ENCODE assay signal across 23 cellular contexts in the genomic region with DNA sequence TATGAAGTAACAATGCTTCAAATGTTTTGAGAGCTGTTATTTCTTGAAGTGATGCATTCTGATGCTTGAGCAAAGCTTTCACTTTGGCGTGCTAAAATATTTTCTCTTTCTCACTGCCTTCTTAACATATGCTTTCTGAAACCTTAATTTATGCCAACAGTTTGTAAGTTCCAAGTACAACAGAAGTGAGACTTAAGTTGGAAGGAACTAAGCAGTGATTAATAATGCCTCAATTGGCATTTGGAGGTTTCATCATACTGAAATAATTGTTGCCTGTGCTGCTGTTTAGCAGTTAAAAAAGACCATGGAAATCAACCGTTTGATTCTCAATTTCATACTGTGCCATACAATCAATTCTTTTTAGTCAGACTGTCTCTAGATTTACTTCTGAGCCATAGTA.
A peak's percentile ranks its signal among the peaks of the same experiment; 100 is the strongest.
DNase-seq lines count a peak whose midpoint lies in the region; ATAC-seq, FAIRE-seq and TF ChIP-seq lines count a peak whose summit lies in the region.
"Had no signal": no experiment of that assay in that cellular context is flagged by ENCODE, and none has a peak within 500 bp of the region (broad histone marks: within the 10 kb centered on the region; RNA-seq: fewer than 3 reads in every experiment).

No MANE protein-coding gene starts in this region.

- peak overlapping the region; percentile 6 to 71 (median 60) for H3K27ac Mint-ChIP-seq in brain
- no peak overlapping the region for H3K27ac Mint-ChIP-seq in activated CD8-positive, alpha-beta memory T cell treated with anti-CD3 and anti-CD28 coated beads, Interleukin-2, amount 10 ng/mL, durations not matched to agents 7 days and 5 days
- H3K27ac Mint-ChIP-seq: HFFc6 had no signal

- no peaks in the 10 kb centered on the region for H4K20me1 ChIP-seq in osteoblast (ENCODE audit: insufficient read depth, low read length)

- no peaks in the 10 kb centered on the region for H3K27me3 Mint-ChIP-seq in brain
- no peaks in the 10 kb centered on the region for H3K27me3 Mint-ChIP-seq in activated CD8-positive, alpha-beta memory T cell treated with anti-CD3 and anti-CD28 coated beads, Interleukin-2, amount 10 ng/mL, durations not matched to agents 7 days and 5 days

- no peaks in the 10 kb centered on the region for H3K36me3 ChIP-seq in osteoblast (ENCODE audit: insufficient read depth, low read length)
- H3K36me3 ChIP-seq: BE2C, Peyer's patch, SJSA1 had no signal

- DNase-seq in D721Med (ENCODE audit: insufficient read length, low spot score) (no peak), NCI-H446 (lab: John Stamatoyannopoulos, UW) (peak; percentile 67), osteoblast (ENCODE audit: insufficient read length, low spot score, missing footprints) (peak; percentile 25), SHP77 (lab: John Stamatoyannopoulos, UW) (no peak)
- no peak for DNase-seq in central memory CD4-positive, alpha-beta T cell
- no peak for DNase-seq in activated CD8-positive, alpha-beta memory T cell treated with anti-CD3 and anti-CD28 coated beads, Interleukin-2, amount 10 ng/mL, durations not matched to agents 7 days and 5 days
- DNase-seq: BE2C, DMS79 treated with DMSO at 0.1 percent for 48 hours, H7, HFFc6, NCI-H1092 treated with DMSO at 0.1 percent for 48 hours, NCI-H146, NCI-H2081, NCI-H2171, NCI-H345, NCI-H526, Peyer's patch had no signal

- TF ChIP-seq CTCF in D721Med (IDR thresholded peaks at IDR 0.05; ENCODE audit: insufficient read depth, missing control alignments) (no peak), brain (conservative IDR thresholded peaks at IDR 0.05) (no peak), osteoblast (IDR thresholded peaks at IDR 0.05; ENCODE audit: extremely low read depth, low read depth, low read length) (no peak)

- H3K27me3 ChIP-seq in osteoblast (ENCODE audit: insufficient read depth, low read length) = no peaks in the 10 kb centered on the region
- H3K27me3 ChIP-seq: BE2C, Peyer's patch, SJSA1 had no signal

- no peak overlapping the region for H3K4me3 ChIP-seq in osteoblast (ENCODE audit: insufficient read depth, low read length)
- H3K4me3 ChIP-seq: GM12878, Peyer's patch, SJSA1 had no signal

- H3K79me2 ChIP-seq in osteoblast (ENCODE audit: insufficient read depth, low read length) = no peaks in the 10 kb centered on the region

- no peaks in the 10 kb centered on the region for H3K9me3 ChIP-seq in osteoblast (ENCODE audit: low read depth, low read length)
- H3K9me3 ChIP-seq: BE2C, Peyer's patch, SJSA1 had no signal

- ATAC-seq in GM21825 (IDR thresholded peaks at IDR 0.05; ENCODE audit: unreplicated experiment) = no peak
- ATAC-seq in activated CD8-positive, alpha-beta memory T cell treated with anti-CD3 and anti-CD28 coated beads, Interleukin-2, amount 10 ng/mL, durations not matched to agents 7 days and 5 days = no peak
- ATAC-seq: GM12878 had no signal

- CTCF ChIA-PET in activated CD8-positive, alpha-beta memory T cell treated with anti-CD3 and anti-CD28 coated beads, Interleukin-2, amount 10 ng/mL, durations not matched to agents 7 days and 5 days (lab: Charles Lee) = no interaction called here

- peaks cover 8% of the 10 kb centered on the region for H3K4me1 ChIP-seq in osteoblast (ENCODE audit: insufficient read depth, low read length)
- H3K4me1 ChIP-seq: BE2C, Peyer's patch, SJSA1 had no signal

- peaks cover 0 to 6% (median 2%) of the 10 kb centered on the region in 5 experiments for H3K9me3 Mint-ChIP-seq in brain
- H3K9me3 Mint-ChIP-seq in activated CD8-positive, alpha-beta memory T cell treated with anti-CD3 and anti-CD28 coated beads, Interleukin-2, amount 10 ng/mL, durations not matched to agents 7 days and 5 days (ENCODE audit: low read depth) = peaks cover 12% of the 10 kb centered on the region
- H3K9me3 Mint-ChIP-seq: HFFc6 had no signal

- H3K4me1 Mint-ChIP-seq in brain = peaks cover 30% of the 10 kb centered on the region
- no peaks in the 10 kb centered on the region for H3K4me1 Mint-ChIP-seq in activated CD8-positive, alpha-beta memory T cell treated with anti-CD3 and anti-CD28 coated beads, Interleukin-2, amount 10 ng/mL, durations not matched to agents 7 days and 5 days

- peak overlapping the region in 2 of 5 experiments; percentile 37 to 60 for H3K4me3 Mint-ChIP-seq in brain
- no peak overlapping the region for H3K4me3 Mint-ChIP-seq in activated CD8-positive, alpha-beta memory T cell treated with anti-CD3 and anti-CD28 coated beads, Interleukin-2, amount 10 ng/mL, durations not matched to agents 7 days and 5 days
- H3K4me3 Mint-ChIP-seq: HFFc6 had no signal

- H2AFZ ChIP-seq in osteoblast (ENCODE audit: low read length) = no peak overlapping the region

- FAIRE-seq in D721Med (lab: Jason Lieb, UNC) = peak; percentile 44
- FAIRE-seq: A204.1, GM12878 had no signal

- H3K27ac ChIP-seq in osteoblast (ENCODE audit: low read depth, low read length) = no peak overlapping the region
- H3K27ac ChIP-seq: KMS-11, Peyer's patch, SJSA1 had no signal

- no peak overlapping the region for H3K4me2 ChIP-seq in osteoblast (ENCODE audit: insufficient read depth, low read length)
- H3K4me2 ChIP-seq: KMS-11 had no signal

- no peaks in the 10 kb centered on the region for H3K36me3 Mint-ChIP-seq in brain
- no peaks in the 10 kb centered on the region for H3K36me3 Mint-ChIP-seq in activated CD8-positive, alpha-beta memory T cell treated with anti-CD3 and anti-CD28 coated beads, Interleukin-2, amount 10 ng/mL, durations not matched to agents 7 days and 5 days

Comparison
In these comparisons a context has a peak if more than half of its experiments do, and no peak if none do; other contexts are left out.
1. DNase-seq: peak in NCI-H446 (2 of 2) and osteoblast (single experiment); none in D721Med (single experiment), SHP77 (0 of 2), central memory CD4-positive, alpha-beta T cell (single experiment) and activated CD8-positive, alpha-beta memory T cell treated with anti-CD3 and anti-CD28 coated beads, Interleukin-2, amount 10 ng/mL, durations not matched to agents 7 days and 5 days (single experiment).